ENCODE assay signal across 1 cellular context in the genomic region with DNA sequence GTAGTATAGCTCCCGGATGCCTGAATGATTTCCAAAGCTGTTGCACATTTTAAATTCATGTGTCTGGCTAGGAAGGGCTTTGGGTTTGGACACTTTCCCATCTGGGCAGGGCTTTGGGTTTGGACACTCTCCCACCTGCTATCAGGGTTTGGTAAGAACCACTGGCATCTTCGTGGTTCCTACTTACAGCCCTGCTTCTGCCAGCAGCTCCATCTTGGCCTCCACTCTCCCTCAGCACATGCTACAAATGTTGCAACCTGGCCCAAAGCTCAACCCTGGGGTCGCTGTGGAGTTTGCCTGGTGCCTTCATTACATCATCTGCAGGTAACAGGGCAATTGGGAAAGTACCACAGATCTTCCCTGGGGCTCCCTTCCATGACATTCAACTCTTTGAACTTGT.
TF ChIP-seq lines count a peak whose summit lies in the region.

No MANE protein-coding gene starts in this region.

TF ChIP-seq in IMR-90, 13 proteins besides CTCF, POLR2A, EP300 and RAD21 (continued from another document):
- TF ChIP-seq RFX5 (IDR thresholded peaks at IDR 0.05; ENCODE audit: low read depth, low read length) (no peak), MAZ (IDR thresholded peaks at IDR 0.05; ENCODE audit: borderline replicate concordance, low read depth, low read length) (no peak), RCOR1 (IDR thresholded peaks at IDR 0.05; ENCODE audit: insufficient replicate concordance, low read length) (no peak), CEBPB (IDR thresholded peaks at IDR 0.05; ENCODE audit: low read depth, low read length) (no peak), FOS (IDR thresholded peaks at IDR 0.05; ENCODE audit: low read depth, low read length) (no peak)
- TF ChIP-seq, protein P1, sequence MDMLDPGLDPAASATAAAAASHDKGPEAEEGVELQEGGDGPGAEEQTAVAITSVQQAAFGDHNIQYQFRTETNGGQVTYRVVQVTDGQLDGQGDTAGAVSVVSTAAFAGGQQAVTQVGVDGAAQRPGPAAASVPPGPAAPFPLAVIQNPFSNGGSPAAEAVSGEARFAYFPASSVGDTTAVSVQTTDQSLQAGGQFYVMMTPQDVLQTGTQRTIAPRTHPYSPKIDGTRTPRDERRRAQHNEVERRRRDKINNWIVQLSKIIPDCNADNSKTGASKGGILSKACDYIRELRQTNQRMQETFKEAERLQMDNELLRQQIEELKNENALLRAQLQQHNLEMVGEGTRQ (IDR thresholded peaks at IDR 0.05; ENCODE audit: low read depth, low read length), result no peak
